In genomic region chr1:6614953-6615785, GRCh38 we compare ENCODE assay signal across 8 cellular contexts. TPM values are rescaled to one million over a fixed set of nuclear protein-coding genes. Genes with fewer than 3 reads are reported as not detected.
A peak's percentile ranks its signal among the peaks of the same experiment; 100 is the strongest.
DNase-seq lines count a peak whose midpoint lies in the region; ATAC-seq and TF ChIP-seq lines count a peak whose summit lies in the region.

No MANE protein-coding gene starts in this region.

- peaks cover 44% of the 10 kb centered on the region for H3K36me3 ChIP-seq in WERI-Rb-1

- DNase-seq in GM13977 (ENCODE audit: low spot score) = peak; percentile 65
- no peak for DNase-seq in WERI-Rb-1
- no peak for DNase-seq in fibroblast of villous mesenchyme (ENCODE audit: low read depth)
- peak; percentile 70 for DNase-seq in sciatic nerve (ENCODE audit: low spot score)
- DNase-seq in UCSD-AML1 (lab: John Stamatoyannopoulos, UW; ENCODE audit: unreplicated experiment) = no peak
- DNase-seq in NCI-H82 (lab: John Stamatoyannopoulos, UW) = no peak
- DNase-seq in T-helper 9 cell = no peak

- H3K4me3 ChIP-seq in WERI-Rb-1 (ENCODE audit: low read depth, low read length) (peak overlapping the region; percentile 69), fibroblast of villous mesenchyme (ENCODE audit: low read depth, low read length) (peak overlapping the region; percentile 73)

- H3K27ac ChIP-seq in WERI-Rb-1 = peak overlapping the region; percentile 43

- intact Hi-C loops in sciatic nerve (cut with DNase I) = no loop called here

- no peaks in the 10 kb centered on the region for H3K27me3 ChIP-seq in WERI-Rb-1 (ENCODE audit: insufficient read depth, low read depth, severe bottlenecking)

- ATAC-seq in sciatic nerve (no peak), GM19395 (IDR thresholded peaks at IDR 0.05; ENCODE audit: unreplicated experiment) (no peak)

- TF ChIP-seq CTCF in GM13977 (IDR thresholded peaks at IDR 0.05; ENCODE audit: extremely low read depth, insufficient read depth, missing control alignments) = no peak
- TF ChIP-seq CTCF in WERI-Rb-1 (IDR thresholded peaks at IDR 0.05; ENCODE audit: low read depth, low read length) = no peak
- no peak for TF ChIP-seq CTCF in fibroblast of villous mesenchyme (IDR thresholded peaks at IDR 0.05; ENCODE audit: insufficient read depth, low read depth, low read length)

- in situ Hi-C loops in GM13977 (cut with MboI; ENCODE audit: low pct_unique_long_range_greater_than_20kb, low sequenced_read_pairs, unreplicated experiment) = no loop called here

- H3K9me3 ChIP-seq in WERI-Rb-1 (ENCODE audit: severe bottlenecking) = no peaks in the 10 kb centered on the region

RNA-seq across cellular contexts. Expression of gene PHF13, which starts 1.6 kb away (rescaled TPM):
- total RNA-seq in fibroblast of villous mesenchyme = 16.8 TPM in 2 replicates
- total RNA-seq in sciatic nerve = 19.3 TPM

RNA-seq across cellular contexts. Expression of gene THAP3, which starts 9.5 kb away (rescaled TPM):
- 18.7 and 19.4 TPM in 2 replicates for total RNA-seq in fibroblast of villous mesenchyme
- total RNA-seq in sciatic nerve = 20.4 TPM

RNA-seq across cellular contexts. Expression of gene KLHL21, which starts 12.5 kb away (rescaled TPM):
- total RNA-seq in fibroblast of villous mesenchyme (49.0 and 51.8 TPM in 2 replicates), sciatic nerve (31.4 TPM)

RNA-seq across cellular contexts. Expression of gene ZBTB48, which starts 35.4 kb away (rescaled TPM):
- total RNA-seq in fibroblast of villous mesenchyme = 10.0 and 10.8 TPM in 2 replicates
- total RNA-seq in sciatic nerve = 28.9 TPM

Comparison
In these comparisons a context has a peak if more than half of its experiments do, and no peak if none do; other contexts are left out.
1. DNase-seq: peak in GM13977 (single experiment) and sciatic nerve (single experiment); none in WERI-Rb-1 (single experiment), fibroblast of villous mesenchyme (single experiment), UCSD-AML1 (single experiment), NCI-H82 (single experiment) and T-helper 9 cell (single experiment).